26 cellular contexts compared by ENCODE assay signal in genomic region chr17:50388728-50389127, GRCh38. TPM values are rescaled to one million over a fixed set of nuclear protein-coding genes. Genes with fewer than 3 reads are reported as not detected.
A peak's percentile ranks its signal among the peaks of the same experiment; 100 is the strongest.
DNase-seq lines count a peak whose midpoint lies in the region; ATAC-seq, FAIRE-seq and TF ChIP-seq lines count a peak whose summit lies in the region.
"Had no signal": no experiment of that assay in that cellular context is flagged by ENCODE, and none has a peak within 500 bp of the region (broad histone marks: within the 10 kb centered on the region; RNA-seq: fewer than 3 reads in every experiment).

No MANE protein-coding gene starts in this region.

- no peaks in the 10 kb centered on the region for H3K9me2 ChIP-seq in MM.1S (replicated peaks; ENCODE audit: insufficient read depth, low read length)

- intact Hi-C loops in HepG2 (cut with micrococcal nuclease; ENCODE audit: unreplicated experiment) (no loop called here), right lobe of liver (cut with DNase I) (no loop called here), adrenal gland (cut with DNase I) (no loop called here)

- no peaks in the 10 kb centered on the region for H3K4me1 Mint-ChIP-seq in endothelial cell (ENCODE audit: unreplicated experiment)

- H2AFZ ChIP-seq in HepG2 (ENCODE audit: low read length) (no peak overlapping the region), MM.1S (ENCODE audit: low read length) (no peak overlapping the region)
- H2AFZ ChIP-seq: GM23248 had no signal

- peaks cover 14% of the 10 kb centered on the region for H3K79me2 ChIP-seq in HepG2 (ENCODE audit: insufficient read depth, low read length)
- H3K79me2 ChIP-seq in MM.1S (ENCODE audit: low read length), result peaks cover 52% of the 10 kb centered on the region

- peak overlapping the region; percentile 30 for H3K27ac Mint-ChIP-seq in endothelial cell (ENCODE audit: unreplicated experiment)
- H3K27ac Mint-ChIP-seq: CD4-positive, alpha-beta T cell had no signal

- WGBS in HepG2 (ENCODE audit: low lambda C conversion rate), result 97% methylated on average over 3 of the region's 3 CpGs
- WGBS in right lobe of liver (ENCODE audit: insufficient coverage, low coverage, low lambda C conversion rate, missing lambda C conversion rate), result 92% methylated on average over 2 of the region's 3 CpGs
- 92 to 94% (median 92%) methylated on average over 3 of the region's 3 CpGs for WGBS in adrenal gland, 4 donors

- FAIRE-seq in HepG2 (lab: Jason Lieb, UNC), result no peak
- FAIRE-seq: A549, D721Med, GM19239, H1 had no signal

- no peak overlapping the region for H3K4me2 ChIP-seq in HepG2 (ENCODE audit: low read depth, low read length)
- H3K4me2 ChIP-seq in MM.1S (ENCODE audit: low read depth, low read length), result no peak overlapping the region
- H3K4me2 ChIP-seq: A549; BLaER1 treated with 17β-estradiol and CSF1 and Interleukin-3, amounts not matched to agents 10 nM and 100 nM had no signal

- ATAC-seq in HepG2, result no peak; the same call in 2 of the 3 replicates
- no peak for ATAC-seq in right lobe of liver
- ATAC-seq: A549 had no signal

- H3K27me3 Mint-ChIP-seq in endothelial cell (ENCODE audit: unreplicated experiment), result peaks cover 4% of the 10 kb centered on the region
- H3K27me3 Mint-ChIP-seq: CD4-positive, alpha-beta T cell; CD8-positive, alpha-beta memory T cell had no signal

- CTCF ChIA-PET in HepG2 (lab: Yijun Ruan, JAX; ENCODE audit: low intra/inter-chr PET ratio, low total read pairs), result no interaction called here

- H3K9ac ChIP-seq in HepG2 (ENCODE audit: insufficient read depth, low read depth, low read length) (no peak overlapping the region), MM.1S (ENCODE audit: low read length) (no peak overlapping the region)
- H3K9ac ChIP-seq: BLaER1 treated with 17β-estradiol and CSF1 and Interleukin-3, amounts not matched to agents 10 nM and 100 nM; GM23248 had no signal

- TF ChIP-seq EP300 in HepG2 (IDR thresholded peaks at IDR 0.05; ENCODE audit: low read depth in 2 of 2, low read length in 2 of 2) (no peak), HepG2 (CRISPR knock-in tag; IDR thresholded peaks at IDR 0.05; ENCODE audit: borderline replicate concordance) (no peak)

- TF ChIP-seq POLR2A in HepG2 (IDR thresholded peaks at IDR 0.05; ENCODE audit: insufficient read depth in 1 of 2, low read depth in 2 of 2, low read length in 2 of 2) (peak in 1 of 2 experiments; percentile 2; a peak in 2 of 4 replicates), right lobe of liver (IDR thresholded peaks at IDR 0.05) (no peak), adrenal gland (IDR thresholded peaks at IDR 0.05) (no peak)

- TF ChIP-seq RAD21 in HepG2 (CRISPR knock-in tag; IDR thresholded peaks at IDR 0.05), result no peak

- DNase-seq in HepG2 (ENCODE audit: low spot score) (no peak), right lobe of liver (no peak), adrenal gland (no peak), endothelial cell (ENCODE audit: low spot score) (no peak), HuH-7 (ENCODE audit: low spot score) (no peak), MM.1S (no peak), NCI-H748 treated with DMSO at 0.1 percent for 48 hours (lab: John Stamatoyannopoulos, UW) (no peak)
- DNase-seq: 8988T; ACHN; AML-193; BE2C; CD4-positive, alpha-beta T cell; CD8-positive, alpha-beta memory T cell; DMS 273 treated with DMSO at 0.1 percent for 48 hours; DMS79; EL; GF-D8; GM23248; H7; HCEC 1CT had no signal

- no TSS peak for BruUV-seq in HepG2 (replicated peaks; lab: Mats Ljungman, UMichigan)

- peak overlapping the region; percentile 18 for H3K4me3 Mint-ChIP-seq in endothelial cell (ENCODE audit: unreplicated experiment)
- H3K4me3 Mint-ChIP-seq: CD14-positive monocyte; CD4-positive, alpha-beta T cell; CD8-positive, alpha-beta memory T cell had no signal

- H3K9me3 Mint-ChIP-seq in endothelial cell (ENCODE audit: unreplicated experiment), result no peaks in the 10 kb centered on the region
- H3K9me3 Mint-ChIP-seq: CD14-positive monocyte; CD4-positive, alpha-beta T cell; CD8-positive, alpha-beta memory T cell had no signal

- TF ChIP-seq CTCF in HepG2 (CRISPR knock-in tag; IDR thresholded peaks at IDR 0.05) (no peak), right lobe of liver (IDR thresholded peaks at IDR 0.05) (no peak), adrenal gland (IDR thresholded peaks at IDR 0.05) (no peak), endothelial cell (IDR thresholded peaks at IDR 0.05; ENCODE audit: unreplicated experiment) (no peak), MM.1S (IDR thresholded peaks at IDR 0.05; ENCODE audit: low read length) (no peak)

- H4K20me1 ChIP-seq in HepG2 (ENCODE audit: insufficient read depth, low read length) (no peaks in the 10 kb centered on the region), MM.1S (ENCODE audit: insufficient read depth, low read length) (no peaks in the 10 kb centered on the region)

- H3K4me1 ChIP-seq in HepG2 (ENCODE audit: insufficient read depth, low read length) (no peaks in the 10 kb centered on the region), right lobe of liver (peaks cover 0 to 4% (median 0%) of the 10 kb centered on the region in 4 donors), adrenal gland (replicated peaks in 1 of 2) (peaks cover 5 to 15% of the 10 kb centered on the region in 2 donors), MM.1S (ENCODE audit: low read length) (peaks cover 27% of the 10 kb centered on the region)
- H3K4me1 ChIP-seq: A549, BE2C had no signal

- peaks cover 63 to 93% of the 10 kb centered on the region in 2 experiments for H3K36me3 ChIP-seq in HepG2 (replicated peaks in 1 of 2; ENCODE audit: control insufficient read depth in 1 of 2, insufficient read depth in 2 of 2, low read length in 2 of 2)
- peaks cover 13 to 94% (median 67%) of the 10 kb centered on the region in 4 donors for H3K36me3 ChIP-seq in right lobe of liver
- H3K36me3 ChIP-seq in adrenal gland (replicated peaks in 1 of 2), result peaks cover 0 to 96% of the 10 kb centered on the region in 2 donors
- H3K36me3 ChIP-seq in MM.1S (replicated peaks; ENCODE audit: insufficient read depth, low read length), result peaks cover 40% of the 10 kb centered on the region

- POLR2A ChIA-PET in HepG2 (lab: Yijun Ruan, JAX), result interaction anchor here (1.2 to 4.7 kb wide), 2 partner anchors 9 kb away, joined by 4 to 19 read pairs; partner anchors contain the start of gene LRRC59

- in situ Hi-C loops in HepG2 (cut with HindIII; ENCODE audit: extremely low pct_ligation_motif_present, low pct_unique_long_range_greater_than_20kb), result no loop called here

- H3K4me3 ChIP-seq in HepG2 (replicated peaks in 1 of 3; ENCODE audit: insufficient read depth in 1 of 3, low read depth in 2 of 3, low read length in 3 of 3) (no peak overlapping the region), right lobe of liver (no peak overlapping the region), adrenal gland (no peak overlapping the region), MM.1S (ENCODE audit: low read length) (no peak overlapping the region)
- H3K4me3 ChIP-seq: A549; BLaER1 treated with 17β-estradiol and CSF1 and Interleukin-3, amounts not matched to agents 10 nM and 100 nM; GM23248 had no signal

- H3K27ac ChIP-seq in HepG2 (ENCODE audit: extremely low read length, insufficient read depth, low read length), result no peak overlapping the region
- no peak overlapping the region for H3K27ac ChIP-seq in right lobe of liver
- peak overlapping the region in 3 of 5 donors; percentile 10 to 42 (median 24) for H3K27ac ChIP-seq in adrenal gland
- H3K27ac ChIP-seq in MM.1S (ENCODE audit: low read length), result no peak overlapping the region
- H3K27ac ChIP-seq: A549; BLaER1 treated with 17β-estradiol and CSF1 and Interleukin-3, amounts not matched to agents 10 nM and 100 nM; GM23248 had no signal

- H3K36me3 Mint-ChIP-seq in endothelial cell (ENCODE audit: low read depth, unreplicated experiment), result peaks cover 58% of the 10 kb centered on the region

- peaks cover 21% of the 10 kb centered on the region; the same call in 1 of the 2 replicates for H3F3A ChIP-seq in MM.1S (ENCODE audit: insufficient read depth, low read length)

- H3K9me3 ChIP-seq in HepG2 (ENCODE audit: low read length), result no peaks in the 10 kb centered on the region
- no peaks in the 10 kb centered on the region for H3K9me3 ChIP-seq in right lobe of liver
- H3K9me3 ChIP-seq in adrenal gland (replicated peaks in 1 of 3), result no peaks in the 10 kb centered on the region
- no peaks in the 10 kb centered on the region for H3K9me3 ChIP-seq in MM.1S (replicated peaks; ENCODE audit: insufficient read depth, low read length)
- H3K9me3 ChIP-seq: A549; BE2C; BLaER1 treated with 17β-estradiol and CSF1 and Interleukin-3, amounts not matched to agents 10 nM and 100 nM had no signal

- H3K27me3 ChIP-seq in HepG2 (ENCODE audit: control insufficient read depth in 1 of 2, insufficient read depth in 2 of 2, low read length in 2 of 2) (no peaks in the 10 kb centered on the region), right lobe of liver (no peaks in the 10 kb centered on the region), adrenal gland (no peaks in the 10 kb centered on the region), MM.1S (replicated peaks; ENCODE audit: insufficient read depth, low read length) (no peaks in the 10 kb centered on the region)
- H3K27me3 ChIP-seq: BE2C; BLaER1 treated with 17β-estradiol and CSF1 and Interleukin-3, amounts not matched to agents 10 nM and 100 nM had no signal

RNA-seq across cellular contexts. Expression of gene LRRC59, which starts 8.6 kb away (rescaled TPM):
- 222 and 239 TPM in 2 replicates for total RNA-seq in HepG2 (2016; rRNA removed; fragmentation: Illumina TruSeq; extraction: Trizol)
- 75.0 and 83.4 TPM in 2 replicates for total RNA-seq in HepG2 (2016; cell fraction: cytosol; rRNA removed; fragmentation: Illumina TruSeq; extraction: Trizol; ENCODE audit: low read depth)
- total RNA-seq in HepG2 (2016; cell fraction: insoluble cytoplasmic fraction; rRNA removed; fragmentation: Illumina TruSeq; extraction: Trizol), result 213 and 234 TPM in 2 replicates
- total RNA-seq in HepG2 (2016; cell fraction: membrane; rRNA removed; fragmentation: Illumina TruSeq; extraction: Trizol), result 172 and 182 TPM in 2 replicates
- 115 and 124 TPM in 2 replicates for total RNA-seq in HepG2 (2016; cell fraction: nucleus; rRNA removed; fragmentation: Illumina TruSeq; extraction: Trizol)
- 87.3 and 93.2 TPM in 2 replicates for polyA plus RNA-seq in HepG2 (2011; rRNA removed)
- 57.2 and 66.4 TPM in 2 replicates for polyA plus RNA-seq in HepG2 (2011; cell fraction: cytosol; rRNA removed)
- 50.6 and 58.7 TPM in 2 replicates for polyA plus RNA-seq in HepG2 (2011; cell fraction: nucleus; rRNA removed)
- 90.0 and 114 TPM in 2 replicates for polyA plus RNA-seq in HepG2 (2012)
- 59.8 and 73.7 TPM in 2 replicates for polyA plus RNA-seq in HepG2 (2016; cell fraction: cytosol; fragmentation: Illumina TruSeq; extraction: Trizol; ENCODE audit: low read depth)
- 202 and 242 TPM in 2 replicates for polyA plus RNA-seq in HepG2 (2016; cell fraction: insoluble cytoplasmic fraction; fragmentation: Illumina TruSeq; extraction: Trizol; ENCODE audit: low read depth)
- polyA plus RNA-seq in HepG2 (2016; cell fraction: membrane; fragmentation: Illumina TruSeq; extraction: Trizol; ENCODE audit: low read depth), result 104 and 113 TPM in 2 replicates
- 152 and 155 TPM in 2 replicates for polyA plus RNA-seq in HepG2 (2016; cell fraction: nucleus; fragmentation: Illumina TruSeq; extraction: Trizol; ENCODE audit: insufficient read depth, low read depth)
- 159 and 165 TPM in 2 replicates for polyA minus RNA-seq in HepG2 (2011; rRNA and poly(A)+ RNA removed; ENCODE audit: low replicate concordance)
- polyA minus RNA-seq in HepG2 (2011; cell fraction: cytosol; rRNA and poly(A)+ RNA removed), result 74.4 and 77.8 TPM in 2 replicates
- polyA minus RNA-seq in HepG2 (2011; cell fraction: nucleus; rRNA and poly(A)+ RNA removed), result 73.0 and 88.5 TPM in 2 replicates
- 100 to 1,000 TPM in 2 of 6 experiments, 10 to 100 TPM in 4; 36.0 to 125 (median 64.0) TPM for total RNA-seq in right lobe of liver
- total RNA-seq in adrenal gland, result 100 to 1,000 TPM in 6 of 8 donors, 10 to 100 TPM in 2; 88.6 to 337 (median 110) TPM
- 100 to 1,000 TPM in 1 of 3 donors, 10 to 100 TPM in 2; 38.0 to 305 (median 49.3) TPM for polyA plus RNA-seq in adrenal gland
- 64.2 TPM for total RNA-seq in endothelial cell (ENCODE audit: unreplicated experiment)

RNA-seq across cellular contexts. Expression of gene EME1, which starts 15.7 kb away (rescaled TPM):
- total RNA-seq in HepG2 (2016; rRNA removed; fragmentation: Illumina TruSeq; extraction: Trizol) (17.3 and 24.6 TPM in 2 replicates), right lobe of liver (1 to 10 TPM in 1 of 6 experiments, under 1 TPM in 3, not detected in 2; 0.12 to 1.3 (median 0.66) TPM), adrenal gland (1 to 10 TPM in 2 of 8 donors, under 1 TPM in 6; 0.18 to 1.2 (median 0.50) TPM), endothelial cell (ENCODE audit: unreplicated experiment) (6.1 TPM)
- total RNA-seq in HepG2 (2016; cell fraction: cytosol; rRNA removed; fragmentation: Illumina TruSeq; extraction: Trizol; ENCODE audit: low read depth), result 6.4 and 7.4 TPM in 2 replicates
- 17.1 and 25.6 TPM in 2 replicates for total RNA-seq in HepG2 (2016; cell fraction: insoluble cytoplasmic fraction; rRNA removed; fragmentation: Illumina TruSeq; extraction: Trizol)
- total RNA-seq in HepG2 (2016; cell fraction: membrane; rRNA removed; fragmentation: Illumina TruSeq; extraction: Trizol), result 7.7 and 8.9 TPM in 2 replicates
- total RNA-seq in HepG2 (2016; cell fraction: nucleus; rRNA removed; fragmentation: Illumina TruSeq; extraction: Trizol), result 28.4 and 31.8 TPM in 2 replicates
- polyA plus RNA-seq in HepG2 (2011; rRNA removed) (13.4 and 20.7 TPM in 2 replicates), adrenal gland (1 to 10 TPM in 1 of 3 donors, under 1 TPM in 2; 0.48 to 1.5 (median 0.84) TPM)
- polyA plus RNA-seq in HepG2 (2011; cell fraction: cytosol; rRNA removed), result 4.7 and 7.1 TPM in 2 replicates
- 58.4 and 108 TPM in 2 replicates for polyA plus RNA-seq in HepG2 (2011; cell fraction: nucleus; rRNA removed)
- polyA plus RNA-seq in HepG2 (2012), result 6.6 and 17.5 TPM in 2 replicates
- polyA plus RNA-seq in HepG2 (2016; cell fraction: cytosol; fragmentation: Illumina TruSeq; extraction: Trizol; ENCODE audit: low read depth), result 1.3 and 1.6 TPM in 2 replicates
- 13.3 and 16.0 TPM in 2 replicates for polyA plus RNA-seq in HepG2 (2016; cell fraction: insoluble cytoplasmic fraction; fragmentation: Illumina TruSeq; extraction: Trizol; ENCODE audit: low read depth)
- 2.3 and 3.2 TPM in 2 replicates for polyA plus RNA-seq in HepG2 (2016; cell fraction: membrane; fragmentation: Illumina TruSeq; extraction: Trizol; ENCODE audit: low read depth)
- polyA plus RNA-seq in HepG2 (2016; cell fraction: nucleus; fragmentation: Illumina TruSeq; extraction: Trizol; ENCODE audit: insufficient read depth, low read depth), result 65.8 and 68.9 TPM in 2 replicates
- 6.9 and 17.6 TPM in 2 replicates for polyA minus RNA-seq in HepG2 (2011; rRNA and poly(A)+ RNA removed; ENCODE audit: low replicate concordance)
- 5.3 and 5.4 TPM in 2 replicates for polyA minus RNA-seq in HepG2 (2011; cell fraction: cytosol; rRNA and poly(A)+ RNA removed)
- polyA minus RNA-seq in HepG2 (2011; cell fraction: nucleus; rRNA and poly(A)+ RNA removed), result 14.9 and 18.7 TPM in 2 replicates

RNA-seq across cellular contexts. Expression of gene MRPL27, which starts 15.7 kb away (rescaled TPM):
- 217 and 294 TPM in 2 replicates for total RNA-seq in HepG2 (2016; rRNA removed; fragmentation: Illumina TruSeq; extraction: Trizol)
- total RNA-seq in HepG2 (2016; cell fraction: cytosol; rRNA removed; fragmentation: Illumina TruSeq; extraction: Trizol; ENCODE audit: low read depth), result 159 and 163 TPM in 2 replicates
- total RNA-seq in HepG2 (2016; cell fraction: insoluble cytoplasmic fraction; rRNA removed; fragmentation: Illumina TruSeq; extraction: Trizol), result 225 and 322 TPM in 2 replicates
- total RNA-seq in HepG2 (2016; cell fraction: membrane; rRNA removed; fragmentation: Illumina TruSeq; extraction: Trizol), result 113 and 118 TPM in 2 replicates
- 94.1 and 102 TPM in 2 replicates for total RNA-seq in HepG2 (2016; cell fraction: nucleus; rRNA removed; fragmentation: Illumina TruSeq; extraction: Trizol)
- 131 and 137 TPM in 2 replicates for polyA plus RNA-seq in HepG2 (2011; rRNA removed)
- polyA plus RNA-seq in HepG2 (2011; cell fraction: cytosol; rRNA removed), result 178 and 188 TPM in 2 replicates
- polyA plus RNA-seq in HepG2 (2011; cell fraction: nucleus; rRNA removed), result 65.8 and 77.3 TPM in 2 replicates
- polyA plus RNA-seq in HepG2 (2012), result 92.3 and 97.7 TPM in 2 replicates
- polyA plus RNA-seq in HepG2 (2016; cell fraction: cytosol; fragmentation: Illumina TruSeq; extraction: Trizol; ENCODE audit: low read depth), result 113 and 115 TPM in 2 replicates
- polyA plus RNA-seq in HepG2 (2016; cell fraction: insoluble cytoplasmic fraction; fragmentation: Illumina TruSeq; extraction: Trizol; ENCODE audit: low read depth), result 260 and 314 TPM in 2 replicates
- 75.9 and 83.5 TPM in 2 replicates for polyA plus RNA-seq in HepG2 (2016; cell fraction: membrane; fragmentation: Illumina TruSeq; extraction: Trizol; ENCODE audit: low read depth)
- polyA plus RNA-seq in HepG2 (2016; cell fraction: nucleus; fragmentation: Illumina TruSeq; extraction: Trizol; ENCODE audit: insufficient read depth, low read depth), result 124 and 142 TPM in 2 replicates
- polyA minus RNA-seq in HepG2 (2011; rRNA and poly(A)+ RNA removed; ENCODE audit: low replicate concordance), result 68.9 and 78.1 TPM in 2 replicates
- 21.0 and 23.5 TPM in 2 replicates for polyA minus RNA-seq in HepG2 (2011; cell fraction: cytosol; rRNA and poly(A)+ RNA removed)
- 83.2 and 89.1 TPM in 2 replicates for polyA minus RNA-seq in HepG2 (2011; cell fraction: nucleus; rRNA and poly(A)+ RNA removed)
- 10 to 100 TPM; 34.3 to 69.4 (median 38.6) TPM for total RNA-seq in right lobe of liver
- 100 to 1,000 TPM in 2 of 8 donors, 10 to 100 TPM in 6; 75.0 to 130 (median 89.3) TPM for total RNA-seq in adrenal gland
- polyA plus RNA-seq in adrenal gland, result 100 to 1,000 TPM in 2 of 3 donors, 10 to 100 TPM in 1; 96.4 to 287 (median 159) TPM
- total RNA-seq in endothelial cell (ENCODE audit: unreplicated experiment), result 38.9 TPM

RNA-seq across cellular contexts. Expression of gene ACSF2, which starts 37.3 kb away (rescaled TPM):
- total RNA-seq in HepG2 (2016; rRNA removed; fragmentation: Illumina TruSeq; extraction: Trizol) (32.0 and 87.3 TPM in 2 replicates), right lobe of liver (10 to 100 TPM; 25.1 to 60.9 (median 36.9) TPM), adrenal gland (100 to 1,000 TPM in 7 of 8 donors, 10 to 100 TPM in 1; 92.1 to 434 (median 196) TPM), endothelial cell (ENCODE audit: unreplicated experiment) (51.0 TPM)
- 20.7 and 23.9 TPM in 2 replicates for total RNA-seq in HepG2 (2016; cell fraction: cytosol; rRNA removed; fragmentation: Illumina TruSeq; extraction: Trizol; ENCODE audit: low read depth)
- total RNA-seq in HepG2 (2016; cell fraction: insoluble cytoplasmic fraction; rRNA removed; fragmentation: Illumina TruSeq; extraction: Trizol), result 26.9 and 94.3 TPM in 2 replicates
- 19.8 and 21.0 TPM in 2 replicates for total RNA-seq in HepG2 (2016; cell fraction: membrane; rRNA removed; fragmentation: Illumina TruSeq; extraction: Trizol)
- total RNA-seq in HepG2 (2016; cell fraction: nucleus; rRNA removed; fragmentation: Illumina TruSeq; extraction: Trizol), result 90.8 and 95.0 TPM in 2 replicates
- polyA plus RNA-seq in HepG2 (2011; rRNA removed) (109 and 117 TPM in 2 replicates), adrenal gland (100 to 1,000 TPM in 2 of 3 donors, 10 to 100 TPM in 1; 92.5 to 306 (median 253) TPM)
- polyA plus RNA-seq in HepG2 (2011; cell fraction: cytosol; rRNA removed), result 68.6 and 80.4 TPM in 2 replicates
- polyA plus RNA-seq in HepG2 (2011; cell fraction: nucleus; rRNA removed), result 334 and 438 TPM in 2 replicates
- 79.7 and 97.7 TPM in 2 replicates for polyA plus RNA-seq in HepG2 (2012)
- 8.6 and 9.0 TPM in 2 replicates for polyA plus RNA-seq in HepG2 (2016; cell fraction: cytosol; fragmentation: Illumina TruSeq; extraction: Trizol; ENCODE audit: low read depth)
- polyA plus RNA-seq in HepG2 (2016; cell fraction: insoluble cytoplasmic fraction; fragmentation: Illumina TruSeq; extraction: Trizol; ENCODE audit: low read depth), result 26.3 and 30.3 TPM in 2 replicates
- polyA plus RNA-seq in HepG2 (2016; cell fraction: membrane; fragmentation: Illumina TruSeq; extraction: Trizol; ENCODE audit: low read depth), result 13.4 and 14.3 TPM in 2 replicates
- 198 and 222 TPM in 2 replicates for polyA plus RNA-seq in HepG2 (2016; cell fraction: nucleus; fragmentation: Illumina TruSeq; extraction: Trizol; ENCODE audit: insufficient read depth, low read depth)
- polyA minus RNA-seq in HepG2 (2011; rRNA and poly(A)+ RNA removed; ENCODE audit: low replicate concordance), result 87.1 and 260 TPM in 2 replicates
- 32.1 and 36.7 TPM in 2 replicates for polyA minus RNA-seq in HepG2 (2011; cell fraction: cytosol; rRNA and poly(A)+ RNA removed)
- 111 and 114 TPM in 2 replicates for polyA minus RNA-seq in HepG2 (2011; cell fraction: nucleus; rRNA and poly(A)+ RNA removed)

RNA-seq across cellular contexts. Expression of gene XYLT2, which starts 42.8 kb away (rescaled TPM):
- total RNA-seq in HepG2 (2016; rRNA removed; fragmentation: Illumina TruSeq; extraction: Trizol) (7.5 and 22.1 TPM in 2 replicates), right lobe of liver (10 to 100 TPM in 3 of 6 experiments, 1 to 10 TPM in 3; 7.0 to 13.8 (median 9.4) TPM), adrenal gland (10 to 100 TPM; 14.7 to 40.3 (median 33.5) TPM), endothelial cell (ENCODE audit: unreplicated experiment) (23.1 TPM)
- total RNA-seq in HepG2 (2016; cell fraction: cytosol; rRNA removed; fragmentation: Illumina TruSeq; extraction: Trizol; ENCODE audit: low read depth), result 10.5 and 11.7 TPM in 2 replicates
- total RNA-seq in HepG2 (2016; cell fraction: insoluble cytoplasmic fraction; rRNA removed; fragmentation: Illumina TruSeq; extraction: Trizol), result 6.2 and 23.3 TPM in 2 replicates
- 9.8 and 10.1 TPM in 2 replicates for total RNA-seq in HepG2 (2016; cell fraction: membrane; rRNA removed; fragmentation: Illumina TruSeq; extraction: Trizol)
- total RNA-seq in HepG2 (2016; cell fraction: nucleus; rRNA removed; fragmentation: Illumina TruSeq; extraction: Trizol), result 20.2 and 23.1 TPM in 2 replicates
- polyA plus RNA-seq in HepG2 (2011; rRNA removed) (17.0 and 22.7 TPM in 2 replicates), adrenal gland (10 to 100 TPM in 2 of 3 donors, 1 to 10 TPM in 1; 4.6 to 29.8 (median 16.2) TPM)
- 9.6 and 15.4 TPM in 2 replicates for polyA plus RNA-seq in HepG2 (2011; cell fraction: cytosol; rRNA removed)
- 39.0 and 41.1 TPM in 2 replicates for polyA plus RNA-seq in HepG2 (2011; cell fraction: nucleus; rRNA removed)
- polyA plus RNA-seq in HepG2 (2012), result 13.3 and 17.4 TPM in 2 replicates
- 1.4 and 1.5 TPM in 2 replicates for polyA plus RNA-seq in HepG2 (2016; cell fraction: cytosol; fragmentation: Illumina TruSeq; extraction: Trizol; ENCODE audit: low read depth)
- polyA plus RNA-seq in HepG2 (2016; cell fraction: insoluble cytoplasmic fraction; fragmentation: Illumina TruSeq; extraction: Trizol; ENCODE audit: low read depth), result 4.9 and 6.1 TPM in 2 replicates
- polyA plus RNA-seq in HepG2 (2016; cell fraction: membrane; fragmentation: Illumina TruSeq; extraction: Trizol; ENCODE audit: low read depth), result 2.1 and 2.5 TPM in 2 replicates
- 37.4 and 38.2 TPM in 2 replicates for polyA plus RNA-seq in HepG2 (2016; cell fraction: nucleus; fragmentation: Illumina TruSeq; extraction: Trizol; ENCODE audit: insufficient read depth, low read depth)
- polyA minus RNA-seq in HepG2 (2011; rRNA and poly(A)+ RNA removed; ENCODE audit: low replicate concordance), result 34.0 and 72.4 TPM in 2 replicates
- polyA minus RNA-seq in HepG2 (2011; cell fraction: cytosol; rRNA and poly(A)+ RNA removed), result 22.9 and 27.6 TPM in 2 replicates
- polyA minus RNA-seq in HepG2 (2011; cell fraction: nucleus; rRNA and poly(A)+ RNA removed), result 14.0 and 16.7 TPM in 2 replicates

Comparison
In these comparisons a context has a peak if more than half of its experiments do, and no peak if none do; other contexts are left out.
1. H3K27ac ChIP-seq: peak in adrenal gland (3 of 5); none in HepG2 (single experiment), right lobe of liver (0 of 3) and MM.1S (single experiment).